9 cellular contexts compared by ENCODE assay signal in genomic region chr11:85854212-85854556, GRCh38. TPM values are rescaled to one million over a fixed set of nuclear protein-coding genes. Genes with fewer than 3 reads are reported as not detected.
DNase-seq lines count a peak whose midpoint lies in the region; ATAC-seq and TF ChIP-seq lines count a peak whose summit lies in the region.
"Had no signal": no experiment of that assay in that cellular context is flagged by ENCODE, and none has a peak within 500 bp of the region (broad histone marks: within the 10 kb centered on the region; RNA-seq: fewer than 3 reads in every experiment).

No MANE protein-coding gene starts in this region.

- no peaks in the 10 kb centered on the region for H3K9me2 ChIP-seq in SU-DHL-6 (replicated peaks; ENCODE audit: insufficient read depth, low read length)

- peak overlapping the region; percentile 38; the same call in 1 of the 2 replicates for H3K27ac ChIP-seq in SU-DHL-6 (ENCODE audit: low read depth, low read length)

- H4K20me1 ChIP-seq in SU-DHL-6 (ENCODE audit: low read depth, low read length): no peaks in the 10 kb centered on the region

- no peak for DNase-seq in fibroblast of pulmonary artery (ENCODE audit: low read depth)
- peak; percentile 21 for DNase-seq in renal cortical epithelial cell (ENCODE audit: low read depth)
- DNase-seq in stimulated activated CD4-positive, alpha-beta T cell treated with anti-CD3 and anti-CD28 coated beads, Interleukin-12 subunit alpha, Interleukin-12 subunit beta, amount 100 ng/mL, for 4 hours: no peak
- DNase-seq in iPS-NIHi11 (ENCODE audit: low spot score): no peak

- no peaks in the 10 kb centered on the region for H3K79me2 ChIP-seq in SU-DHL-6 (ENCODE audit: insufficient read depth, low read length)

- no peaks in the 10 kb centered on the region for H3F3A ChIP-seq in SU-DHL-6 (ENCODE audit: insufficient read depth)

- H2AFZ ChIP-seq in SU-DHL-6 (ENCODE audit: low read depth, low read length, severe bottlenecking): peak overlapping the region; percentile 96

- no peak for ATAC-seq in GM18502 (IDR thresholded peaks at IDR 0.05; ENCODE audit: poor library complexity, unreplicated experiment)
- no peak for ATAC-seq in HG03097 (IDR thresholded peaks at IDR 0.05; ENCODE audit: low FRiP score, unreplicated experiment)

- H3K4me2 ChIP-seq in SU-DHL-6 (ENCODE audit: low read depth, low read length, poor library complexity, severe bottlenecking): peak overlapping the region; percentile 90

- H3K4me3 ChIP-seq in GM12875 (ENCODE audit: low read depth, low read length) (peak overlapping the region; percentile 61), SU-DHL-6 (ENCODE audit: insufficient read depth, low read length, poor library complexity, severe bottlenecking) (peak overlapping the region; percentile 59), fibroblast of pulmonary artery (replicated peaks; ENCODE audit: low read depth, low read length) (peak overlapping the region; percentile 58)

- H3K27me3 ChIP-seq in SU-DHL-6 (ENCODE audit: low read length): no peaks in the 10 kb centered on the region

- H3K9ac ChIP-seq in SU-DHL-6 (ENCODE audit: low read length): peak overlapping the region; percentile 72

- H3K9me3 ChIP-seq in SU-DHL-6 (ENCODE audit: insufficient read depth, low read length): no peaks in the 10 kb centered on the region

- TF ChIP-seq CTCF in GM12875 (IDR thresholded peaks at IDR 0.05; ENCODE audit: borderline replicate concordance, insufficient read depth, low read depth, low read length) (no peak), SU-DHL-6 (IDR thresholded peaks at IDR 0.05; ENCODE audit: insufficient read depth, low read length, poor library complexity, severe bottlenecking) (no peak), fibroblast of pulmonary artery (IDR thresholded peaks at IDR 0.05; ENCODE audit: low read length, missing control alignments) (no peak)

- no peaks in the 10 kb centered on the region for H3K36me3 ChIP-seq in SU-DHL-6 (ENCODE audit: low read length)

RNA-seq across cellular contexts. Expression of gene CCDC83, which starts 1.0 kb away (rescaled TPM):
- total RNA-seq in renal cortical epithelial cell: not detected in 2 replicates
- total RNA-seq: dermis microvascular lymphatic vessel endothelial cell had no signal

RNA-seq across cellular contexts. Expression of gene SYTL2, which starts 43.2 kb away (rescaled TPM):
- 133 and 343 TPM in 2 replicates for total RNA-seq in renal cortical epithelial cell
